In genomic region chr2:73071452-73072399, GRCh38 we compare ENCODE assay signal across 1 cellular context.
TF ChIP-seq lines count a peak whose summit lies in the region.

Gene SFXN5, minus strand, starts transcription at chr2:73071712. Its CDS starts 7 bp downstream, at chr2:73071705.

TF ChIP-seq in HepG2, 621 proteins besides CTCF, POLR2A, EP300 and RAD21 (continued from another document and continues in another):
- no peak for TF ChIP-seq ZNF646 (CRISPR knock-in tag; IDR thresholded peaks at IDR 0.05)
- peak; percentile 12; the same call in 1 of the 2 replicates for TF ChIP-seq ZNF256 (CRISPR knock-in tag; conservative IDR thresholded peaks at IDR 0.05)
- 0 out of 2 replicates have a peak, but pooled peaks have one; percentile 78 for TF ChIP-seq ZBTB46 (CRISPR knock-in tag; IDR thresholded peaks at IDR 0.05; ENCODE audit: borderline replicate concordance)
- 0 out of 2 replicates have a peak, but pooled peaks have one; percentile 29 for TF ChIP-seq PAXIP1 (CRISPR knock-in tag; conservative IDR thresholded peaks at IDR 0.05)
- TF ChIP-seq MTF1 (CRISPR knock-in tag; IDR thresholded peaks at IDR 0.05), result no peak
- peak; percentile 91 for TF ChIP-seq YY1 (IDR thresholded peaks at IDR 0.05; ENCODE audit: insufficient read depth, insufficient replicate concordance, low read depth, low read length)
- no peak for TF ChIP-seq NR0B2 (CRISPR knock-in tag; IDR thresholded peaks at IDR 0.05)
- no peak for TF ChIP-seq AHR (CRISPR knock-in tag; IDR thresholded peaks at IDR 0.05)
- no peak for TF ChIP-seq ZNF460 (CRISPR knock-in tag; IDR thresholded peaks at IDR 0.05; ENCODE audit: borderline replicate concordance)
- peak; percentile 74; the same call in 1 of the 2 replicates for TF ChIP-seq SRY (CRISPR knock-in tag; IDR thresholded peaks at IDR 0.05)
- TF ChIP-seq ZBTB7A (CRISPR knock-in tag; IDR thresholded peaks at IDR 0.05), result peak; percentile 74; the same call in 1 of the 2 replicates
- TF ChIP-seq FIP1L1 (IDR thresholded peaks at IDR 0.05; ENCODE audit: borderline replicate concordance, insufficient read depth, low read depth, low read length), result peak; percentile 71; the same call in 1 of the 2 replicates
- peak; percentile 92 for TF ChIP-seq THAP9 (CRISPR knock-in tag; IDR thresholded peaks at IDR 0.05; ENCODE audit: borderline replicate concordance)
- peak; percentile 82; the same call in 1 of the 2 replicates for TF ChIP-seq BORCS8-MEF2B (CRISPR knock-in tag; IDR thresholded peaks at IDR 0.05)
- TF ChIP-seq RBM22 (optimal IDR thresholded peaks at IDR 0.05; ENCODE audit: low read length), result no peak
- TF ChIP-seq ZSCAN25 (CRISPR knock-in tag; IDR thresholded peaks at IDR 0.05), result peak; percentile 80; the same call in 1 of the 2 replicates
- TF ChIP-seq ZNF10 (CRISPR knock-in tag; IDR thresholded peaks at IDR 0.05; ENCODE audit: borderline replicate concordance, low read depth), result no peak
- TF ChIP-seq CBFB (CRISPR knock-in tag; IDR thresholded peaks at IDR 0.05), result peak; percentile 79
- TF ChIP-seq ZBTB10 (CRISPR knock-in tag; IDR thresholded peaks at IDR 0.05; ENCODE audit: borderline replicate concordance), result 0 out of 2 replicates have a peak, but pooled peaks have one; percentile 10
- TF ChIP-seq ZNF17 (CRISPR knock-in tag; IDR thresholded peaks at IDR 0.05), result no peak
- no peak for TF ChIP-seq ZNF468 (CRISPR knock-in tag; IDR thresholded peaks at IDR 0.05)
- peak; percentile 70 for TF ChIP-seq ELF1 (CRISPR knock-in tag; IDR thresholded peaks at IDR 0.05)
- TF ChIP-seq MIER2 (CRISPR knock-in tag; IDR thresholded peaks at IDR 0.05), result peak; percentile 46; the same call in 1 of the 2 replicates
- 0 out of 2 replicates have a peak, but pooled peaks have one; percentile 5 for TF ChIP-seq ZNF431 (CRISPR knock-in tag; IDR thresholded peaks at IDR 0.05; ENCODE audit: borderline replicate concordance, low read depth)
- TF ChIP-seq ZHX1 (CRISPR knock-in tag; IDR thresholded peaks at IDR 0.05; ENCODE audit: low read depth), result peak; percentile 84
- TF ChIP-seq GABPA (IDR thresholded peaks at IDR 0.05; ENCODE audit: low read depth, low read length), result no peak
- peak; percentile 77 for TF ChIP-seq GABPA (CRISPR knock-in tag; IDR thresholded peaks at IDR 0.05; ENCODE audit: low read depth)
- TF ChIP-seq GATAD1 (CRISPR knock-in tag; IDR thresholded peaks at IDR 0.05), result peak; percentile 87
- TF ChIP-seq ZNF790 (CRISPR knock-in tag; IDR thresholded peaks at IDR 0.05; ENCODE audit: borderline replicate concordance), result no peak; the same call in 1 of the 2 replicates
- peak; percentile 91 for TF ChIP-seq ZNF274 (CRISPR knock-in tag; IDR thresholded peaks at IDR 0.05)
- peak; percentile 50 for TF ChIP-seq XRCC5 (optimal IDR thresholded peaks at IDR 0.05; ENCODE audit: low read length)
- peak; percentile 77; the same call in 1 of the 2 replicates for TF ChIP-seq ZNF441 (CRISPR knock-in tag; IDR thresholded peaks at IDR 0.05; ENCODE audit: borderline replicate concordance)
- peak; percentile 87 for TF ChIP-seq DRAP1 (CRISPR knock-in tag; IDR thresholded peaks at IDR 0.05)
- TF ChIP-seq TP53 (CRISPR knock-in tag; conservative IDR thresholded peaks at IDR 0.05), result peak; percentile 83
- TF ChIP-seq TRIM24 (CRISPR knock-in tag; IDR thresholded peaks at IDR 0.05), result no peak
- TF ChIP-seq MAX (IDR thresholded peaks at IDR 0.05), result 0 out of 2 replicates have a peak, but pooled peaks have one; percentile 55
- peak; percentile 86 for TF ChIP-seq ISL2 (CRISPR knock-in tag; IDR thresholded peaks at IDR 0.05)
- peak; percentile 87; the same call in 1 of the 2 replicates for TF ChIP-seq ZNF33B (CRISPR knock-in tag; IDR thresholded peaks at IDR 0.05)
